1 cellular context compared by ENCODE assay signal in genomic region chr1:2266301-2266967, GRCh38.
TF ChIP-seq lines count a peak whose summit lies in the region.

No MANE protein-coding gene starts in this region.

TF ChIP-seq in WTC11, 78 proteins besides CTCF, POLR2A, EP300 and RAD21 (continued from another document):
- TF ChIP-seq SP1 (CRISPR knock-in tag; conservative IDR thresholded peaks at IDR 0.05): no peak
- TF ChIP-seq, protein P1, sequence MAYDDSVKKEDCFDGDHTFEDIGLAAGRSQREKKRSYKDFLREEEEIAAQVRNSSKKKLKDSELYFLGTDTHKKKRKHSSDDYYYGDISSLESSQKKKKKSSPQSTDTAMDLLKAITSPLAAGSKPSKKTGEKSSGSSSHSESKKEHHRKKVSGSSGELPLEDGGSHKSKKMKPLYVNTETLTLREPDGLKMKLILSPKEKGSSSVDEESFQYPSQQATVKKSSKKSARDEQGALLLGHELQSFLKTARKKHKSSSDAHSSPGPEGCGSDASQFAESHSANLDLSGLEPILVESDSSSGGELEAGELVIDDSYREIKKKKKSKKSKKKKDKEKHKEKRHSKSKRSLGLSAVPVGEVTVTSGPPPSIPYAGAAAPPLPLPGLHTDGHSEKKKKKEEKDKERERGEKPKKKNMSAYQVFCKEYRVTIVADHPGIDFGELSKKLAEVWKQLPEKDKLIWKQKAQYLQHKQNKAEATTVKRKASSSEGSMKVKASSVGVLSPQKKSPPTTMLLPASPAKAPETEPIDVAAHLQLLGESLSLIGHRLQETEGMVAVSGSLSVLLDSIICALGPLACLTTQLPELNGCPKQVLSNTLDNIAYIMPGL (CRISPR knock-in tag; IDR thresholded peaks at IDR 0.05): no peak
- TF ChIP-seq SOX15 (CRISPR knock-in tag; IDR thresholded peaks at IDR 0.05): no peak
- no peak for TF ChIP-seq ZNF263 (CRISPR knock-in tag; IDR thresholded peaks at IDR 0.05; ENCODE audit: low read depth)
